Comparison of ENCODE assay signal across 23 cellular contexts in genomic region chrX:108132034-108132433, GRCh38.
"Had no signal": no experiment of that assay in that cellular context is flagged by ENCODE, and none has a peak within 500 bp of the region (broad histone marks: within the 10 kb centered on the region; RNA-seq: fewer than 3 reads in every experiment).

No MANE protein-coding gene starts in this region.

- H3K4me1 ChIP-seq: esophagus muscularis mucosa, lower lobe of right lung, uterus had no signal

- DNase-seq: activated CD4-positive, alpha-beta T cell treated with anti-CD3 and anti-CD28 coated beads for 36 hours; activated CD4-positive, alpha-beta T cell treated with anti-CD3 and anti-CD28 coated beads, Interleukin-2, amount 50 U/mL, for 4 hours; activated CD4-positive, CD25-positive, alpha-beta regulatory T cell; activated naive CD4-positive, alpha-beta T cell; activated T-cell treated with anti-CD3 and anti-CD28 coated beads for 4 hours; activated T-cell treated with anti-CD3 and anti-CD28 coated beads, Interleukin-2, amount 50 U/mL, for 72 hours; effector memory CD8-positive, alpha-beta T cell; islet precursor cell; left colon; lower lobe of right lung; stimulated activated CD4-positive, alpha-beta T cell treated with anti-CD3 and anti-CD28 coated beads, Interleukin-12 subunit alpha, Interleukin-12 subunit beta, amount 100 ng/mL, for 4 hours; stimulated activated CD4-positive, alpha-beta T cell treated with anti-CD3 and anti-CD28 coated beads, Interleukin-4, amount 100 ng/mL, for 1 hour; stimulated activated naive CD8-positive, alpha-beta T cell treated with anti-CD3 and anti-CD28 coated beads, Interleukin-15, Interleukin-2, amounts not matched to agents 100 U/mL and 50 U/mL, for 24 hours; T-helper 1 cell; uterus had no signal

- H3K4me3 ChIP-seq: coronary artery, esophagus muscularis mucosa, lower lobe of right lung, skin epidermis, thoracic aorta, uterus had no signal

- H3K27me3 ChIP-seq: esophagus muscularis mucosa, foreskin keratinocyte, uterus had no signal

- H3K36me3 ChIP-seq: thoracic aorta, uterus had no signal

- ATAC-seq: activated CD4-positive, alpha-beta T cell treated with anti-CD3 and anti-CD28 coated beads for 36 hours; activated naive CD4-positive, alpha-beta T cell treated with anti-CD3 and anti-CD28 coated beads, Interleukin-2, amount 50 U/mL, for 72 hours; activated T-cell treated with anti-CD3 and anti-CD28 coated beads, Interleukin-2, amount 50 U/mL, for 72 hours; effector memory CD8-positive, alpha-beta T cell; left colon; lower lobe of right lung; natural killer cell treated with Interleukin-12 subunit alpha and Interleukin-12 subunit beta and Interleukin-15 and Interleukin-18, amount 100 ng/mL, for 72 hours; sciatic nerve; stimulated activated naive CD8-positive, alpha-beta T cell treated with anti-CD3 and anti-CD28 coated beads, Interleukin-15, Interleukin-2, amounts not matched to agents 100 U/mL and 50 U/mL, for 24 hours had no signal

- H3K27ac ChIP-seq: coronary artery, esophagus muscularis mucosa, foreskin keratinocyte, lower lobe of right lung, skin epidermis, thoracic aorta, uterus had no signal

- H3K9me3 ChIP-seq: esophagus muscularis mucosa, lower lobe of right lung, thoracic aorta, uterus had no signal
